29 cellular contexts compared by ENCODE assay signal in genomic region chr11:18785416-18785815, GRCh38. TPM values are rescaled to one million over a fixed set of nuclear protein-coding genes. Genes with fewer than 3 reads are reported as not detected.
"Had no signal": no experiment of that assay in that cellular context is flagged by ENCODE, and none has a peak within 500 bp of the region (broad histone marks: within the 10 kb centered on the region; RNA-seq: fewer than 3 reads in every experiment).

No MANE protein-coding gene starts in this region.

- H3K79me2 ChIP-seq: hepatocyte had no signal

- H3K4me1 ChIP-seq: gastroesophageal sphincter, psoas muscle, sigmoid colon, stomach, thyroid gland had no signal

- H3K27ac ChIP-seq: epithelial cell of prostate, gastroesophageal sphincter, heart left ventricle, hepatocyte, ovary, psoas muscle, sigmoid colon, stomach, thyroid gland had no signal

- H3K4me3 ChIP-seq: dorsolateral prefrontal cortex, gastroesophageal sphincter, heart left ventricle, hepatocyte, lung, ovary, psoas muscle, sigmoid colon, stomach, thyroid gland had no signal

- ATAC-seq: esophagus mucosa; gastroesophageal sphincter; heart left ventricle; left lobe of liver; natural killer cell; psoas muscle; right cardiac atrium; stimulated activated effector memory CD8-positive, alpha-beta T cell treated with anti-CD3 and anti-CD28 coated beads, Interleukin-12 subunit alpha, Interleukin-12 subunit beta, amount 100 ng/mL, for 72 hours had no signal

- DNase-seq: cortex of kidney; dorsolateral prefrontal cortex; effector CD4-positive, alpha-beta T cell; heart left ventricle; kidney; natural killer cell; occipital lobe; ovary; psoas muscle; right cardiac atrium; sigmoid colon; stimulated activated CD4-positive, alpha-beta T cell treated with anti-CD3 and anti-CD28 coated beads, Interleukin-2, amount 100 ng/mL, for 24 hours; stimulated activated CD4-positive, alpha-beta T cell treated with anti-CD3 and anti-CD28 coated beads, Interleukin-4, amount 100 ng/mL, for 24 hours; stimulated activated naive CD4-positive, alpha-beta T cell treated with Interleukin-2 at 50 U/mL for 16 hours; stomach; thyroid gland; trophoblast cell had no signal

- H2AFZ ChIP-seq: hepatocyte had no signal

- H3K27me3 ChIP-seq: ovary, thyroid gland had no signal

- H3K4me2 ChIP-seq: hepatocyte had no signal

- H3K36me3 ChIP-seq: gastroesophageal sphincter, heart left ventricle, ovary, sigmoid colon, stomach, thyroid gland had no signal

- H3K9me3 ChIP-seq: gastroesophageal sphincter, heart left ventricle, ovary, psoas muscle, sigmoid colon, stomach, thyroid gland had no signal

RNA-seq across cellular contexts. Expression of gene PTPN5, which starts 6.2 kb away (rescaled TPM):
- total RNA-seq: esophagus mucosa, kidney, left lobe of liver, liver, mononuclear cell, natural killer cell, renal cortical epithelial cell, skeletal muscle tissue had no signal

RNA-seq across cellular contexts. Expression of gene IGSF22, which starts 59.4 kb away (rescaled TPM):
- total RNA-seq: esophagus mucosa, hepatocyte, liver, sigmoid colon, subcutaneous adipose tissue had no signal
